Comparison of ENCODE assay signal across 13 cellular contexts in the genomic region with DNA sequence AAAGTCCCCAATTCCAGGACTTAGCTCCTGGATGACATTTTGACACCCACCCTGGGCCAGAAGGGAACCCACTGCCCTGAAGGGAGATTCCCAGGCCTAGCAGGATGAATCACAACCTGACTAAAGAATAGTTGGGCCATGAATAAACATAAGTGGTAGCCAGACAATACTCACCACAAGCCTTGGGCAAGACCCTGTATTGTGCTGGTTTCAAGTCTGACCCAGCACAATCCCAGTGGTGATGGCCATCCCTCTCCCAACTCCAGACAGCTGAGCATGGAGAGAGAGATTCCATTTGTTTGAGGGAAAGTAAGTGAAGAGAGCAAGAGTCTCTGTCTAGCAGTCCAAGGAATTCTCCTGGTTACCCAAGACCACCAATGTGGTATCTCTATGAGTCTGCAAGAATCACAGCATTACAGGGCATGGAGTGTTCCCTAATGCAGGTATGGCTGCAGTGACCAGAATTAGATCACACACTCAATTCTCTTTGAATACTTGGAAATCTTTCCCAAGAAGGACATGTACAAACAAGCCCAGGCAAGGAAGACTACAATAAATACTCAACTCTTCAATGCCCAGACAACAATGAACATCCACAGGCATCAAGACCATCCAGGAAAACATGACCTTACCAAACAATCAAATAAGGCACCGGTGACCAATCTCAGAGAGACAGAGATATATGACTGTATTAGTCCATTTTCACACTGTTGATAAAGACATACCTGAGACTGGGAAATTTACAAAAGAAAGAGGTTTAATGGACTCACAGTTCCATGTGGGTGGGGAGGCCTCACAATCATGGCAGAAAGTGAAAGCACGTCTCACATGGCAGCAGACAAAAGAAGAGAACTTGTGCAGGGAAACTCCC.
A peak's percentile ranks its signal among the peaks of the same experiment; 100 is the strongest.
DNase-seq lines count a peak whose midpoint lies in the region; ATAC-seq, FAIRE-seq and TF ChIP-seq lines count a peak whose summit lies in the region.
"Had no signal": no experiment of that assay in that cellular context is flagged by ENCODE, and none has a peak within 500 bp of the region (broad histone marks: within the 10 kb centered on the region; RNA-seq: fewer than 3 reads in every experiment).

No MANE protein-coding gene starts in this region.

- H2BK120ac ChIP-seq in trophoblast cell (ENCODE audit: insufficient read depth, low read length, poor library complexity), result no peak overlapping the region

- no peak overlapping the region for H3K4me3 ChIP-seq in cardiac fibroblast (replicated peaks in 1 of 2; ENCODE audit: low read depth in 2 of 2, low read length in 2 of 2)
- no peak overlapping the region for H3K4me3 ChIP-seq in trophoblast cell (ENCODE audit: low read depth, low read length)
- no peak overlapping the region for H3K4me3 ChIP-seq in body of pancreas
- H3K4me3 ChIP-seq: thoracic aorta had no signal

- H3K27me3 ChIP-seq in trophoblast cell (ENCODE audit: insufficient read depth, low read length), result no peaks in the 10 kb centered on the region
- no peaks in the 10 kb centered on the region for H3K27me3 ChIP-seq in body of pancreas

- H3K4me2 ChIP-seq in trophoblast cell (ENCODE audit: low read length), result no peak overlapping the region

- H3K9ac ChIP-seq in trophoblast cell (ENCODE audit: low read length), result no peak overlapping the region
- H3K9ac ChIP-seq: parathyroid adenoma had no signal

- H3K18ac ChIP-seq in trophoblast cell (ENCODE audit: low read length), result no peak overlapping the region

- H3K36me3 ChIP-seq in trophoblast cell (ENCODE audit: control insufficient read depth in 1 of 2, insufficient read depth in 2 of 2, low read length in 2 of 2), result no peaks in the 10 kb centered on the region
- no peaks in the 10 kb centered on the region for H3K36me3 ChIP-seq in body of pancreas (replicated peaks in 1 of 2; ENCODE audit: insufficient read depth in 1 of 2, low read depth in 2 of 2)
- H3K36me3 ChIP-seq: thoracic aorta had no signal

- H4K12ac ChIP-seq in trophoblast cell (ENCODE audit: low read depth, low read length), result no peak overlapping the region

- H3K14ac ChIP-seq in trophoblast cell (ENCODE audit: low read length), result no peak overlapping the region

- WGBS in trophoblast cell (ENCODE audit: extremely low coverage, insufficient coverage, insufficient read length), result no CpG with 5 or more reads among the region's 2 CpGs
- 97 to 98% methylated on average over 2 of the region's 2 CpGs for WGBS in body of pancreas, 2 donors

- DNase-seq in D721Med (ENCODE audit: insufficient read length, low spot score) (no peak), M059J (ENCODE audit: low read depth) (peak; percentile 84), cardiac fibroblast (ENCODE audit: low read depth in 2 of 2) (peak; percentile 12 to 96), trophoblast cell (peak; percentile 71 to 87), body of pancreas (no peak), NOMO-1 (lab: John Stamatoyannopoulos, UW; ENCODE audit: unreplicated experiment in 2 of 2) (no peak), NCI-H2107 treated with DMSO at 0.1 percent for 48 hours (lab: John Stamatoyannopoulos, UW; ENCODE audit: unreplicated experiment) (no peak), cardiac septum (ENCODE audit: low spot score) (no peak)
- DNase-seq: Caco-2; NK-92 treated with Interleukin-12 subunit alpha and Interleukin-12 subunit beta, amount 100 ng/mL, for 24 hours; SW 1271 had no signal

- peak overlapping the region; percentile 37 for H4K91ac ChIP-seq in trophoblast cell (ENCODE audit: low read depth, low read length)

- H3K4ac ChIP-seq in trophoblast cell (ENCODE audit: low read depth, low read length), result no peak overlapping the region

- no peaks in the 10 kb centered on the region for H3K9me3 ChIP-seq in trophoblast cell (ENCODE audit: insufficient read depth, low read depth, low read length)
- no peaks in the 10 kb centered on the region for H3K9me3 ChIP-seq in body of pancreas
- H3K9me3 ChIP-seq: Caco-2, thoracic aorta had no signal

- TF ChIP-seq CTCF in D721Med (IDR thresholded peaks at IDR 0.05; ENCODE audit: insufficient read depth, missing control alignments) (no peak), cardiac fibroblast (IDR thresholded peaks at IDR 0.05; ENCODE audit: low read depth, low read length) (no peak), body of pancreas (IDR thresholded peaks at IDR 0.05) (no peak)

- intact Hi-C loops in body of pancreas (cut with DNase I), result no loop called here
- intact Hi-C loops in cardiac septum (cut with DNase I), result no loop called here

- H2BK12ac ChIP-seq in trophoblast cell (ENCODE audit: low read length), result no peak overlapping the region

- no peaks in the 10 kb centered on the region for H3K79me2 ChIP-seq in trophoblast cell (ENCODE audit: control insufficient read depth, insufficient read depth, low read length, poor library complexity)
- H3K79me2 ChIP-seq: parathyroid adenoma had no signal

- H3K4me1 ChIP-seq in trophoblast cell (ENCODE audit: control insufficient read depth in 1 of 2, insufficient read depth in 2 of 2, low read length in 2 of 2), result peaks cover 2 to 3% of the 10 kb centered on the region in 2 experiments
- no peaks in the 10 kb centered on the region for H3K4me1 ChIP-seq in body of pancreas
- H3K4me1 ChIP-seq: Caco-2, parathyroid adenoma had no signal

- no peak for ATAC-seq in body of pancreas

- no peak for TF ChIP-seq POLR2A in body of pancreas (IDR thresholded peaks at IDR 0.05)

- FAIRE-seq in D721Med (lab: Jason Lieb, UNC), result peak; percentile 6

- peaks cover 2% of the 10 kb centered on the region for H3K79me1 ChIP-seq in trophoblast cell (ENCODE audit: low read length)

- H3K23ac ChIP-seq in trophoblast cell (ENCODE audit: low read length), result no peak overlapping the region

- H4K8ac ChIP-seq in trophoblast cell (ENCODE audit: low read depth, low read length), result no peak overlapping the region

- no peak overlapping the region for H2AFZ ChIP-seq in trophoblast cell (ENCODE audit: insufficient read depth, low read length, poor library complexity)
- H2AFZ ChIP-seq: parathyroid adenoma had no signal

- no peak overlapping the region for H2AK5ac ChIP-seq in trophoblast cell (ENCODE audit: low read length)

- peak overlapping the region; percentile 7 for H2BK5ac ChIP-seq in trophoblast cell (ENCODE audit: low read depth, low read length, poor library complexity)

- H3K27ac ChIP-seq in trophoblast cell (ENCODE audit: low read depth, low read length) (peak overlapping the region; percentile 5), body of pancreas (no peak overlapping the region)
- H3K27ac ChIP-seq: parathyroid adenoma, thoracic aorta had no signal

Comparison
In these comparisons a context has a peak if more than half of its experiments do, and no peak if none do; other contexts are left out.
1. DNase-seq: peak in M059J (single experiment), cardiac fibroblast (2 of 2) and trophoblast cell (2 of 2); none in D721Med (single experiment), body of pancreas (0 of 4), NOMO-1 (0 of 2), NCI-H2107 treated with DMSO at 0.1 percent for 48 hours (single experiment) and cardiac septum (single experiment).